ENCODE assay signal across 18 cellular contexts in genomic region chr11:90208857-90209256, GRCh38. TPM values are rescaled to one million over a fixed set of nuclear protein-coding genes. Genes with fewer than 3 reads are reported as not detected.
DNase-seq lines count a peak whose midpoint lies in the region; ATAC-seq and TF ChIP-seq lines count a peak whose summit lies in the region.
"Had no signal": no experiment of that assay in that cellular context is flagged by ENCODE, and none has a peak within 500 bp of the region (broad histone marks: within the 10 kb centered on the region; RNA-seq: fewer than 3 reads in every experiment).

No MANE protein-coding gene starts in this region.

- peaks cover 93% of the 10 kb centered on the region for H3K36me3 Mint-ChIP-seq in activated T-cell treated with anti-CD3 and anti-CD28 coated beads, Interleukin-2, amount 50 U/mL, for 24 hours (ENCODE audit: low read depth)
- peaks cover 39% of the 10 kb centered on the region for H3K36me3 Mint-ChIP-seq in activated T-cell treated with anti-CD3 and anti-CD28 coated beads, Interleukin-2, amount 50 U/mL, for 4 hours (ENCODE audit: insufficient read depth)
- peaks cover 77% of the 10 kb centered on the region for H3K36me3 Mint-ChIP-seq in CD4-positive, alpha-beta T cell (ENCODE audit: low read depth)
- peaks cover 49% of the 10 kb centered on the region for H3K36me3 Mint-ChIP-seq in central memory CD8-positive, alpha-beta T cell (ENCODE audit: insufficient read depth)

- POLR2A ChIA-PET in CD4-positive, alpha-beta T cell (lab: Charles Lee), result no interaction called here
- POLR2A ChIA-PET in HEK293 (lab: Yijun Ruan, JAX), result no interaction called here

- no peak overlapping the region for H3K27ac ChIP-seq in CD4-positive, alpha-beta T cell (ENCODE audit: low read depth, low read length)
- no peak overlapping the region for H3K27ac ChIP-seq in HEK293 (ENCODE audit: extremely low read depth, low read depth, low read length)
- H3K27ac ChIP-seq: BLaER1, KMS-11, RWPE1 had no signal

- no peaks in the 10 kb centered on the region for H3K27me3 Mint-ChIP-seq in activated T-cell treated with anti-CD3 and anti-CD28 coated beads, Interleukin-2, amount 50 U/mL, for 24 hours
- no peaks in the 10 kb centered on the region for H3K27me3 Mint-ChIP-seq in activated T-cell treated with anti-CD3 and anti-CD28 coated beads, Interleukin-2, amount 50 U/mL, for 4 hours (ENCODE audit: low read depth)
- no peaks in the 10 kb centered on the region for H3K27me3 Mint-ChIP-seq in CD4-positive, alpha-beta T cell
- H3K27me3 Mint-ChIP-seq in central memory CD8-positive, alpha-beta T cell, result no peaks in the 10 kb centered on the region

- ATAC-seq in activated T-cell treated with anti-CD3 and anti-CD28 coated beads, Interleukin-2, amount 50 U/mL, for 4 hours, result no peak
- ATAC-seq in CD4-positive, alpha-beta T cell (ENCODE audit: poor library complexity), result no peak
- ATAC-seq in central memory CD8-positive, alpha-beta T cell (replicated peaks; ENCODE audit: extremely low read depth, poor library complexity, severe bottlenecking), result no peak
- ATAC-seq in GM18498 (IDR thresholded peaks at IDR 0.05; ENCODE audit: unreplicated experiment) (no peak), HG03571 (IDR thresholded peaks at IDR 0.05; ENCODE audit: unreplicated experiment) (no peak)
- ATAC-seq: PC-3 had no signal

- CTCF ChIA-PET in CD4-positive, alpha-beta T cell (lab: Charles Lee), result no interaction called here
- CTCF ChIA-PET in HEK293 (lab: Yijun Ruan, JAX), result no interaction called here

- H3K4me1 ChIP-seq in HEK293 (ENCODE audit: control insufficient read depth, insufficient read depth, low read length), result no peaks in the 10 kb centered on the region

- no peaks in the 10 kb centered on the region for H3K9me3 ChIP-seq in CD4-positive, alpha-beta T cell (ENCODE audit: control insufficient read depth, low read length)
- H3K9me3 ChIP-seq in HEK293 (ENCODE audit: control insufficient read depth, insufficient read depth, low read depth, low read length), result no peaks in the 10 kb centered on the region
- H3K9me3 ChIP-seq: BLaER1 had no signal

- H3K4me3 ChIP-seq in HEK293 (ENCODE audit: low read depth, low read length), result no peak overlapping the region
- H3K4me3 ChIP-seq: BLaER1 had no signal

- TF ChIP-seq CTCF in CD4-positive, alpha-beta T cell (IDR thresholded peaks at IDR 0.05), result no peak
- TF ChIP-seq CTCF in HEK293 (tag by site-specific recombination; IDR thresholded peaks at IDR 0.05), result no peak

- H3K36me3 ChIP-seq in HEK293 (ENCODE audit: control insufficient read depth in 2 of 2, insufficient read depth in 1 of 2, low read length in 2 of 2), result peaks cover 6 to 73% of the 10 kb centered on the region in 2 experiments; a peak in 2 of 3 replicates

- H3K9me3 Mint-ChIP-seq in activated T-cell treated with anti-CD3 and anti-CD28 coated beads, Interleukin-2, amount 50 U/mL, for 24 hours, result no peaks in the 10 kb centered on the region
- H3K9me3 Mint-ChIP-seq in activated T-cell treated with anti-CD3 and anti-CD28 coated beads, Interleukin-2, amount 50 U/mL, for 4 hours, result no peaks in the 10 kb centered on the region
- no peaks in the 10 kb centered on the region for H3K9me3 Mint-ChIP-seq in CD4-positive, alpha-beta T cell
- no peaks in the 10 kb centered on the region for H3K9me3 Mint-ChIP-seq in central memory CD8-positive, alpha-beta T cell

- DNase-seq in activated T-cell treated with anti-CD3 and anti-CD28 coated beads, Interleukin-2, amount 50 U/mL, for 24 hours, result no peak
- DNase-seq in activated T-cell treated with anti-CD3 and anti-CD28 coated beads, Interleukin-2, amount 50 U/mL, for 4 hours, result no peak
- no peak for DNase-seq in CD4-positive, alpha-beta T cell
- DNase-seq in central memory CD8-positive, alpha-beta T cell (ENCODE audit: low spot score in 2 of 2), result no peak
- no peak for DNase-seq in activated effector memory CD4-positive, alpha-beta T cell treated with anti-CD3 and anti-CD28 coated beads, Interleukin-2, amount 50 U/mL, for 16 hours
- DNase-seq: DMS79 treated with DMSO at 0.1 percent for 48 hours, NCI-H1417 treated with DMSO at 0.1 percent for 48 hours, NCI-H1930, NCI-H345, NCI-H526, PC-3, SIG-M5 had no signal

- no peak overlapping the region for H3K4me3 Mint-ChIP-seq in activated T-cell treated with anti-CD3 and anti-CD28 coated beads, Interleukin-2, amount 50 U/mL, for 24 hours
- H3K4me3 Mint-ChIP-seq in activated T-cell treated with anti-CD3 and anti-CD28 coated beads, Interleukin-2, amount 50 U/mL, for 4 hours, result no peak overlapping the region
- no peak overlapping the region for H3K4me3 Mint-ChIP-seq in CD4-positive, alpha-beta T cell
- no peak overlapping the region for H3K4me3 Mint-ChIP-seq in central memory CD8-positive, alpha-beta T cell

- H3K4me1 Mint-ChIP-seq in activated T-cell treated with anti-CD3 and anti-CD28 coated beads, Interleukin-2, amount 50 U/mL, for 24 hours (ENCODE audit: low read depth), result peaks cover 28% of the 10 kb centered on the region
- H3K4me1 Mint-ChIP-seq in activated T-cell treated with anti-CD3 and anti-CD28 coated beads, Interleukin-2, amount 50 U/mL, for 4 hours (ENCODE audit: low read depth), result peaks cover 14% of the 10 kb centered on the region
- peaks cover 14% of the 10 kb centered on the region for H3K4me1 Mint-ChIP-seq in CD4-positive, alpha-beta T cell (ENCODE audit: low read depth)
- peaks cover 24% of the 10 kb centered on the region for H3K4me1 Mint-ChIP-seq in central memory CD8-positive, alpha-beta T cell

- H3K27ac Mint-ChIP-seq in activated T-cell treated with anti-CD3 and anti-CD28 coated beads, Interleukin-2, amount 50 U/mL, for 24 hours, result peak overlapping the region; percentile 36
- peak overlapping the region; percentile 34 for H3K27ac Mint-ChIP-seq in CD4-positive, alpha-beta T cell
- H3K27ac Mint-ChIP-seq in central memory CD8-positive, alpha-beta T cell (ENCODE audit: low read depth), result peak overlapping the region; percentile 19

- no peaks in the 10 kb centered on the region for H3K27me3 ChIP-seq in CD4-positive, alpha-beta T cell (ENCODE audit: control insufficient read depth, insufficient read depth, low read length)
- H3K27me3 ChIP-seq: BLaER1 had no signal

- intact Hi-C loops in CD4-positive, alpha-beta T cell (cut with DNase I, micrococcal nuclease), result loop anchor here (5.0 to 10.0 kb wide), 2 partner anchors 246 to 248 kb away; no protein-coding TSS in a partner anchor

TF ChIP-seq in HEK293, 187 proteins besides CTCF, POLR2A, EP300 and RAD21:
- peak; percentile 82 for TF ChIP-seq PRDM1 (tag by site-specific recombination; IDR thresholded peaks at IDR 0.05)
- TF ChIP-seq, protein P1, sequence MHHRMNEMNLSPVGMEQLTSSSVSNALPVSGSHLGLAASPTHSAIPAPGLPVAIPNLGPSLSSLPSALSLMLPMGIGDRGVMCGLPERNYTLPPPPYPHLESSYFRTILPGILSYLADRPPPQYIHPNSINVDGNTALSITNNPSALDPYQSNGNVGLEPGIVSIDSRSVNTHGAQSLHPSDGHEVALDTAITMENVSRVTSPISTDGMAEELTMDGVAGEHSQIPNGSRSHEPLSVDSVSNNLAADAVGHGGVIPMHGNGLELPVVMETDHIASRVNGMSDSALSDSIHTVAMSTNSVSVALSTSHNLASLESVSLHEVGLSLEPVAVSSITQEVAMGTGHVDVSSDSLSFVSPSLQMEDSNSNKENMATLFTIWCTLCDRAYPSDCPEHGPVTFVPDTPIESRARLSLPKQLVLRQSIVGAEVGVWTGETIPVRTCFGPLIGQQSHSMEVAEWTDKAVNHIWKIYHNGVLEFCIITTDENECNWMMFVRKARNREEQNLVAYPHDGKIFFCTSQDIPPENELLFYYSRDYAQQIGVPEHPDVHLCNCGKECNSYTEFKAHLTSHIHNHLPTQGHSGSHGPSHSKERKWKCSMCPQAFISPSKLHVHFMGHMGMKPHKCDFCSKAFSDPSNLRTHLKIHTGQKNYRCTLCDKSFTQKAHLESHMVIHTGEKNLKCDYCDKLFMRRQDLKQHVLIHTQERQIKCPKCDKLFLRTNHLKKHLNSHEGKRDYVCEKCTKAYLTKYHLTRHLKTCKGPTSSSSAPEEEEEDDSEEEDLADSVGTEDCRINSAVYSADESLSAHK (tag by site-specific recombination; IDR thresholded peaks at IDR 0.05), result no peak

RNA-seq across cellular contexts. Expression of gene CHORDC1, which starts 14.0 kb away (rescaled TPM):
- total RNA-seq in activated T-cell treated with anti-CD3 and anti-CD28 coated beads, Interleukin-2, amount 50 U/mL, for 4 hours, result 100 to 1,000 TPM; 134 to 167 (median 149) TPM
- 10 to 100 TPM; 64.6 to 65.9 TPM for total RNA-seq in CD4-positive, alpha-beta T cell
